Comparison of ENCODE assay signal across 8 cellular contexts in genomic region chr1:2413495-2414296, GRCh38. TPM values are rescaled to one million over a fixed set of nuclear protein-coding genes. Genes with fewer than 3 reads are reported as not detected.
DNase-seq lines count a peak whose midpoint lies in the region; ATAC-seq and TF ChIP-seq lines count a peak whose summit lies in the region.

No MANE protein-coding gene starts in this region.

- H3K36me3 Mint-ChIP-seq in activated CD8-positive, alpha-beta memory T cell treated with anti-CD3 and anti-CD28 coated beads, Interleukin-2, amount 10 ng/mL, durations not matched to agents 7 days and 5 days, result no peaks in the 10 kb centered on the region
- H3K36me3 Mint-ChIP-seq in glutamatergic neuron (ENCODE audit: unreplicated experiment), result no peaks in the 10 kb centered on the region

- peaks cover 18% of the 10 kb centered on the region for H3K4me1 ChIP-seq in smooth muscle cell (ENCODE audit: low read depth)

- no peaks in the 10 kb centered on the region for H3K79me2 ChIP-seq in smooth muscle cell (ENCODE audit: low read depth)

- CTCF ChIA-PET in activated CD8-positive, alpha-beta memory T cell treated with anti-CD3 and anti-CD28 coated beads, Interleukin-2, amount 10 ng/mL, durations not matched to agents 7 days and 5 days (lab: Charles Lee), result interaction anchor here (0.8 to 4.0 kb wide), 12 partner anchors 22 to 374 kb away, joined by 3 to 69 read pairs (median 10); partner anchors contain the start of genes FAAP20, MORN1, PANK4 and RER1

- no peaks in the 10 kb centered on the region for H3F3A ChIP-seq in smooth muscle cell (ENCODE audit: low read depth)

- H3K4me3 ChIP-seq in AG09309 (ENCODE audit: control insufficient read depth, low read depth, low read length) (peak overlapping the region; percentile 71), smooth muscle cell (peak overlapping the region; percentile 95)

- H3K9me3 Mint-ChIP-seq in activated CD8-positive, alpha-beta memory T cell treated with anti-CD3 and anti-CD28 coated beads, Interleukin-2, amount 10 ng/mL, durations not matched to agents 7 days and 5 days (ENCODE audit: low read depth), result no peaks in the 10 kb centered on the region
- peaks cover 3% of the 10 kb centered on the region for H3K9me3 Mint-ChIP-seq in glutamatergic neuron (ENCODE audit: unreplicated experiment)

- H3K27me3 ChIP-seq in smooth muscle cell (ENCODE audit: low read depth), result no peaks in the 10 kb centered on the region

- no peak for DNase-seq in AG09309 (ENCODE audit: low read depth)
- DNase-seq in activated CD8-positive, alpha-beta memory T cell treated with anti-CD3 and anti-CD28 coated beads, Interleukin-2, amount 10 ng/mL, durations not matched to agents 7 days and 5 days, result peak; percentile 58
- no peak for DNase-seq in glutamatergic neuron
- no peak for DNase-seq in smooth muscle cell (lab: John Stamatoyannopoulos, UW; ENCODE audit: unreplicated experiment)
- no peak for DNase-seq in GM19238 (ENCODE audit: insufficient read length, low spot score)
- DNase-seq in GM13977 (ENCODE audit: low spot score), result no peak
- no peak for DNase-seq in NCI-H2171 (lab: John Stamatoyannopoulos, UW)

- no peaks in the 10 kb centered on the region for H3K9me3 ChIP-seq in smooth muscle cell (replicated peaks; ENCODE audit: low read depth)

- H3K4me1 Mint-ChIP-seq in activated CD8-positive, alpha-beta memory T cell treated with anti-CD3 and anti-CD28 coated beads, Interleukin-2, amount 10 ng/mL, durations not matched to agents 7 days and 5 days, result peaks cover 43% of the 10 kb centered on the region
- H3K4me1 Mint-ChIP-seq in glutamatergic neuron (ENCODE audit: low read depth, unreplicated experiment), result peaks cover 12% of the 10 kb centered on the region

- no peaks in the 10 kb centered on the region for H3K36me3 ChIP-seq in smooth muscle cell (ENCODE audit: low read depth)

- no peaks in the 10 kb centered on the region for H4K20me1 ChIP-seq in smooth muscle cell (ENCODE audit: low read depth)

- in situ Hi-C loops in GM13977 (cut with MboI; ENCODE audit: low pct_unique_long_range_greater_than_20kb, low sequenced_read_pairs, unreplicated experiment), result loop anchor here (10.0 kb wide), 2 partner anchors 131 to 1011 kb away; no protein-coding TSS in a partner anchor

- no peak overlapping the region for H3K27ac ChIP-seq in smooth muscle cell (ENCODE audit: low read depth)

- peak; percentile 1 for ATAC-seq in HG03064 (IDR thresholded peaks at IDR 0.05; ENCODE audit: low read depth, unreplicated experiment)
- no peak for ATAC-seq in activated CD8-positive, alpha-beta memory T cell treated with anti-CD3 and anti-CD28 coated beads, Interleukin-2, amount 10 ng/mL, durations not matched to agents 7 days and 5 days

- no peak overlapping the region for H3K9ac ChIP-seq in smooth muscle cell (ENCODE audit: low read depth)

- H3K4me3 Mint-ChIP-seq in activated CD8-positive, alpha-beta memory T cell treated with anti-CD3 and anti-CD28 coated beads, Interleukin-2, amount 10 ng/mL, durations not matched to agents 7 days and 5 days, result peak overlapping the region; percentile 75
- peak overlapping the region; percentile 60 for H3K4me3 Mint-ChIP-seq in glutamatergic neuron (ENCODE audit: unreplicated experiment)

- peak overlapping the region; percentile 99 for H3K4me2 ChIP-seq in smooth muscle cell

- 25% methylated on average over 27 of the region's 28 CpGs for WGBS in smooth muscle cell (ENCODE audit: low lambda C conversion rate)

- TF ChIP-seq CTCF in AG09309 (IDR thresholded peaks at IDR 0.05; ENCODE audit: control insufficient read depth, insufficient read depth, low read depth, low read length, missing control alignments), result no peak
- TF ChIP-seq CTCF in glutamatergic neuron (IDR thresholded peaks at IDR 0.05; ENCODE audit: partially characterized antibody, unreplicated experiment), result no peak
- no peak for TF ChIP-seq CTCF in smooth muscle cell (IDR thresholded peaks at IDR 0.05; ENCODE audit: borderline replicate concordance, insufficient read depth, poor library complexity, severe bottlenecking)
- TF ChIP-seq CTCF in GM13977 (IDR thresholded peaks at IDR 0.05; ENCODE audit: extremely low read depth, insufficient read depth, missing control alignments), result no peak

- H2AFZ ChIP-seq in smooth muscle cell (ENCODE audit: low read depth), result no peak overlapping the region

- H3K27ac Mint-ChIP-seq in activated CD8-positive, alpha-beta memory T cell treated with anti-CD3 and anti-CD28 coated beads, Interleukin-2, amount 10 ng/mL, durations not matched to agents 7 days and 5 days, result peak overlapping the region; percentile 95
- H3K27ac Mint-ChIP-seq in glutamatergic neuron (ENCODE audit: unreplicated experiment), result peak overlapping the region; percentile 59

- H3K27me3 Mint-ChIP-seq in activated CD8-positive, alpha-beta memory T cell treated with anti-CD3 and anti-CD28 coated beads, Interleukin-2, amount 10 ng/mL, durations not matched to agents 7 days and 5 days, result no peaks in the 10 kb centered on the region
- peaks cover 13% of the 10 kb centered on the region for H3K27me3 Mint-ChIP-seq in glutamatergic neuron (ENCODE audit: unreplicated experiment)

RNA-seq across cellular contexts. Expression of gene PEX10, which starts 1.3 kb away (rescaled TPM):
- 10 to 100 TPM in 1 of 2 experiments, 1 to 10 TPM in 1; 8.7 to 12.3 TPM for total RNA-seq in activated CD8-positive, alpha-beta memory T cell treated with anti-CD3 and anti-CD28 coated beads, Interleukin-2, amount 10 ng/mL, durations not matched to agents 7 days and 5 days
- total RNA-seq in glutamatergic neuron (ENCODE audit: unreplicated experiment) (14.0 TPM), smooth muscle cell (10.2 and 14.0 TPM in 2 replicates)
- 20.3 and 28.1 TPM in 2 replicates for polyA plus RNA-seq in smooth muscle cell

RNA-seq across cellular contexts. Expression of gene RER1, which starts 22.1 kb away (rescaled TPM):
- total RNA-seq in activated CD8-positive, alpha-beta memory T cell treated with anti-CD3 and anti-CD28 coated beads, Interleukin-2, amount 10 ng/mL, durations not matched to agents 7 days and 5 days, result 100 to 1,000 TPM; 146 to 174 TPM
- total RNA-seq in glutamatergic neuron (ENCODE audit: unreplicated experiment) (93.0 TPM), smooth muscle cell (101 and 110 TPM in 2 replicates)
- polyA plus RNA-seq in smooth muscle cell, result 253 and 269 TPM in 2 replicates

RNA-seq across cellular contexts. Expression of gene MORN1, which starts 22.3 kb away (rescaled TPM):
- 1 to 10 TPM; 8.0 to 8.5 TPM for total RNA-seq in activated CD8-positive, alpha-beta memory T cell treated with anti-CD3 and anti-CD28 coated beads, Interleukin-2, amount 10 ng/mL, durations not matched to agents 7 days and 5 days
- total RNA-seq in glutamatergic neuron (ENCODE audit: unreplicated experiment) (10.8 TPM), smooth muscle cell (3.2 and 4.9 TPM in 2 replicates)
- 6.2 and 7.3 TPM in 2 replicates for polyA plus RNA-seq in smooth muscle cell
